ENCODE assay signal across 1 cellular context in genomic region chr2:163455815-163456214, GRCh38.
TF ChIP-seq lines count a peak whose summit lies in the region.

No MANE protein-coding gene starts in this region.

TF ChIP-seq in WTC11, 78 proteins besides CTCF, POLR2A, EP300 and RAD21 (continued from another document):
- TF ChIP-seq, protein P1, sequence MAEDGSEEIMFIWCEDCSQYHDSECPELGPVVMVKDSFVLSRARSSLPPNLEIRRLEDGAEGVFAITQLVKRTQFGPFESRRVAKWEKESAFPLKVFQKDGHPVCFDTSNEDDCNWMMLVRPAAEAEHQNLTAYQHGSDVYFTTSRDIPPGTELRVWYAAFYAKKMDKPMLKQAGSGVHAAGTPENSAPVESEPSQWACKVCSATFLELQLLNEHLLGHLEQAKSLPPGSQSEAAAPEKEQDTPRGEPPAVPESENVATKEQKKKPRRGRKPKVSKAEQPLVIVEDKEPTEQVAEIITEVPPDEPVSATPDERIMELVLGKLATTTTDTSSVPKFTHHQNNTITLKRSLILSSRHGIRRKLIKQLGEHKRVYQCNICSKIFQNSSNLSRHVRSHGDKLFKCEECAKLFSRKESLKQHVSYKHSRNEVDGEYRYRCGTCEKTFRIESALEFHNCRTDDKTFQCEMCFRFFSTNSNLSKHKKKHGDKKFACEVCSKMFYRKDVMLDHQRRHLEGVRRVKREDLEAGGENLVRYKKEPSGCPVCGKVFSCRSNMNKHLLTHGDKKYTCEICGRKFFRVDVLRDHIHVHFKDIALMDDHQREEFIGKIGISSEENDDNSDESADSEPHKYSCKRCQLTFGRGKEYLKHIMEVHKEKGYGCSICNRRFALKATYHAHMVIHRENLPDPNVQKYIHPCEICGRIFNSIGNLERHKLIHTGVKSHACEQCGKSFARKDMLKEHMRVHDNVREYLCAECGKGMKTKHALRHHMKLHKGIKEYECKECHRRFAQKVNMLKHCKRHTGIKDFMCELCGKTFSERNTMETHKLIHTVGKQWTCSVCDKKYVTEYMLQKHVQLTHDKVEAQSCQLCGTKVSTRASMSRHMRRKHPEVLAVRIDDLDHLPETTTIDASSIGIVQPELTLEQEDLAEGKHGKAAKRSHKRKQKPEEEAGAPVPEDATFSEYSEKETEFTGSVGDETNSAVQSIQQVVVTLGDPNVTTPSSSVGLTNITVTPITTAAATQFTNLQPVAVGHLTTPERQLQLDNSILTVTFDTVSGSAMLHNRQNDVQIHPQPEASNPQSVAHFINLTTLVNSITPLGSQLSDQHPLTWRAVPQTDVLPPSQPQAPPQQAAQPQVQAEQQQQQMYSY (CRISPR knock-in tag; IDR thresholded peaks at IDR 0.05), result no peak
- no peak for TF ChIP-seq ZNF121 (CRISPR knock-in tag; IDR thresholded peaks at IDR 0.05)
- TF ChIP-seq, protein P2, sequence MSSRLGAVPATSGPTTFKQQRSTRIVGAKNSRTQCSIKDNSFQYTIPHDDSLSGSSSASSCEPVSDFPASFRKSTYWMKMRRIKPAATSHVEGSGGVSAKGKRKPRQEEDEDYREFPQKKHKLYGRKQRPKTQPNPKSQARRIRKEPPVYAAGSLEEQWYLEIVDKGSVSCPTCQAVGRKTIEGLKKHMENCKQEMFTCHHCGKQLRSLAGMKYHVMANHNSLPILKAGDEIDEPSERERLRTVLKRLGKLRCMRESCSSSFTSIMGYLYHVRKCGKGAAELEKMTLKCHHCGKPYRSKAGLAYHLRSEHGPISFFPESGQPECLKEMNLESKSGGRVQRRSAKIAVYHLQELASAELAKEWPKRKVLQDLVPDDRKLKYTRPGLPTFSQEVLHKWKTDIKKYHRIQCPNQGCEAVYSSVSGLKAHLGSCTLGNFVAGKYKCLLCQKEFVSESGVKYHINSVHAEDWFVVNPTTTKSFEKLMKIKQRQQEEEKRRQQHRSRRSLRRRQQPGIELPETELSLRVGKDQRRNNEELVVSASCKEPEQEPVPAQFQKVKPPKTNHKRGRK (CRISPR knock-in tag; IDR thresholded peaks at IDR 0.05; ENCODE audit: borderline replicate concordance), result no peak
